ENCODE assay signal across 10 cellular contexts in genomic region chr19:49447485-49448431, GRCh38. TPM values are rescaled to one million over a fixed set of nuclear protein-coding genes. Genes with fewer than 3 reads are reported as not detected.
DNase-seq lines count a peak whose midpoint lies in the region; ATAC-seq and TF ChIP-seq lines count a peak whose summit lies in the region.
"Had no signal": no experiment of that assay in that cellular context is flagged by ENCODE, and none has a peak within 500 bp of the region (broad histone marks: within the 10 kb centered on the region; RNA-seq: fewer than 3 reads in every experiment).

No MANE protein-coding gene starts in this region.

- H3K4me1 ChIP-seq in uterus, result no peaks in the 10 kb centered on the region

- TF ChIP-seq CTCF in fibroblast of villous mesenchyme (IDR thresholded peaks at IDR 0.05; ENCODE audit: insufficient read depth, low read depth, low read length) (no peak), uterus (IDR thresholded peaks at IDR 0.05) (no peak)

- ATAC-seq in Right ventricle myocardium superior (ENCODE audit: poor library complexity) (no peak), HG03159 (IDR thresholded peaks at IDR 0.05; ENCODE audit: unreplicated experiment) (no peak)

- no peak for TF ChIP-seq POLR2A in uterus (IDR thresholded peaks at IDR 0.05)

- H3K4me3 ChIP-seq in fibroblast of villous mesenchyme (ENCODE audit: low read depth, low read length) (no peak overlapping the region), uterus (no peak overlapping the region)

- DNase-seq in Right ventricle myocardium superior (peak; percentile 71), cardiac septum (ENCODE audit: low spot score) (no peak), SK-N-DZ (ENCODE audit: low spot score) (peak; percentile 24), fibroblast of villous mesenchyme (ENCODE audit: low read depth) (peak; percentile 33), uterus (peak; percentile 42 to 67), DMS153 treated with DMSO at 0.1 percent for 48 hours (lab: John Stamatoyannopoulos, UW; ENCODE audit: unreplicated experiment) (no peak), NCI-H2081 treated with DMSO at 0.1 percent for 48 hours (lab: John Stamatoyannopoulos, UW) (no peak)
- DNase-seq: NCI-H1417 had no signal

- intact Hi-C loops in Right ventricle myocardium superior (cut with DNase I), result no loop called here
- intact Hi-C loops in cardiac septum (cut with DNase I), result no loop called here
- intact Hi-C loops in uterus (cut with DNase I; ENCODE audit: low total_unique reads), result no loop called here

- H3K36me3 ChIP-seq in uterus, result no peaks in the 10 kb centered on the region

- H3K27ac ChIP-seq in uterus, result no peak overlapping the region

- no peaks in the 10 kb centered on the region for H3K9me3 ChIP-seq in uterus

- no peaks in the 10 kb centered on the region for H3K27me3 ChIP-seq in uterus

RNA-seq across cellular contexts. Expression of gene PIH1D1, which starts 3.9 kb away (rescaled TPM):
- total RNA-seq in Right ventricle myocardium superior (28.1 TPM), cardiac septum (24.2 TPM), fibroblast of villous mesenchyme (91.1 and 107 TPM in 2 replicates), uterus (10 to 100 TPM; 31.2 to 70.2 (median 46.5) TPM)
- 105 and 107 TPM in 2 replicates for polyA plus RNA-seq in SK-N-DZ (2014; cell fraction: cytosol; rRNA removed)
- polyA plus RNA-seq in SK-N-DZ (2014; cell fraction: nucleus; rRNA removed), result 190 and 225 TPM in 2 replicates

RNA-seq across cellular contexts. Expression of gene ALDH16A1, which starts 5.3 kb away (rescaled TPM):
- total RNA-seq in Right ventricle myocardium superior, result 10.8 TPM
- 7.7 TPM for total RNA-seq in cardiac septum
- polyA plus RNA-seq in SK-N-DZ (2014; cell fraction: cytosol; rRNA removed), result 6.8 and 14.6 TPM in 2 replicates
- 20.4 and 21.3 TPM in 2 replicates for polyA plus RNA-seq in SK-N-DZ (2014; cell fraction: nucleus; rRNA removed)
- 17.7 and 40.6 TPM in 2 replicates for total RNA-seq in fibroblast of villous mesenchyme
- total RNA-seq in uterus, result 10 to 100 TPM; 13.5 to 40.8 (median 34.5) TPM

RNA-seq across cellular contexts. Expression of gene SLC17A7, which starts 6.4 kb away (rescaled TPM):
- total RNA-seq in Right ventricle myocardium superior (1.8 TPM), cardiac septum (1.6 TPM), fibroblast of villous mesenchyme (not detected in 2 replicates), uterus (1 to 10 TPM in 3 of 4 donors, not detected in 1; 1.3 to 5.6 (median 1.9) TPM)
- polyA plus RNA-seq in SK-N-DZ (2014; cell fraction: cytosol; rRNA removed), result not detected in 2 replicates
- 0.16 TPM in 1 of 2 replicates, not detected in the other for polyA plus RNA-seq in SK-N-DZ (2014; cell fraction: nucleus; rRNA removed)

RNA-seq across cellular contexts. Expression of gene GFY, which starts 22.6 kb away (rescaled TPM):
- not detected for total RNA-seq in Right ventricle myocardium superior
- not detected for total RNA-seq in cardiac septum
- not detected in 2 replicates for polyA plus RNA-seq in SK-N-DZ (2014; cell fraction: cytosol; rRNA removed)
- not detected in 2 replicates for polyA plus RNA-seq in SK-N-DZ (2014; cell fraction: nucleus; rRNA removed)
- total RNA-seq in fibroblast of villous mesenchyme, result not detected in 2 replicates
- total RNA-seq in uterus, result not detected
- total RNA-seq: frontal cortex had no signal

RNA-seq across cellular contexts. Expression of gene PTH2, which starts 24.5 kb away (rescaled TPM):
- total RNA-seq in Right ventricle myocardium superior (not detected), cardiac septum (not detected), fibroblast of villous mesenchyme (not detected in 2 replicates), uterus (not detected)
- polyA plus RNA-seq in SK-N-DZ (2014; cell fraction: cytosol; rRNA removed), result not detected in 2 replicates
- polyA plus RNA-seq in SK-N-DZ (2014; cell fraction: nucleus; rRNA removed), result not detected in 2 replicates
- total RNA-seq: frontal cortex had no signal

Comparison
In these comparisons a context has a peak if more than half of its experiments do, and no peak if none do; other contexts are left out.
1. DNase-seq: peak in Right ventricle myocardium superior (single experiment), SK-N-DZ (single experiment), fibroblast of villous mesenchyme (single experiment) and uterus (2 of 2); none in cardiac septum (single experiment), DMS153 treated with DMSO at 0.1 percent for 48 hours (single experiment) and NCI-H2081 treated with DMSO at 0.1 percent for 48 hours (single experiment).